Comparison of ENCODE assay signal across 9 cellular contexts in genomic region chr3:112813723-112814171, GRCh38. TPM values are rescaled to one million over a fixed set of nuclear protein-coding genes. Genes with fewer than 3 reads are reported as not detected.
DNase-seq lines count a peak whose midpoint lies in the region; ATAC-seq and TF ChIP-seq lines count a peak whose summit lies in the region.
"Had no signal": no experiment of that assay in that cellular context is flagged by ENCODE, and none has a peak within 500 bp of the region (broad histone marks: within the 10 kb centered on the region; RNA-seq: fewer than 3 reads in every experiment).

No MANE protein-coding gene starts in this region.

- peak; percentile 68 for ATAC-seq in HG03135 (IDR thresholded peaks at IDR 0.05; ENCODE audit: unreplicated experiment)

- H3K9me3 ChIP-seq in neutrophil, result no peaks in the 10 kb centered on the region

- H3K27me3 Mint-ChIP-seq in T-helper 1 cell treated with Interleukin-12 subunit alpha and Interleukin-12 subunit beta and Interleukin-4 antibody, amounts not matched to agents 30 μg/mL and 1 μg/mL, for 36 hours (ENCODE audit: low read depth), result peaks cover 8% of the 10 kb centered on the region
- peaks cover 8% of the 10 kb centered on the region for H3K27me3 Mint-ChIP-seq in activated T-helper 2 cell treated with anti-CD3 and anti-CD28 coated beads, Interferon-gamma antibody, Interleukin-2, Interleukin-4, amounts not matched to agents 10 μg/mL and 5 μg/mL and 100 μg/mL, durations not matched to agents 14 hours and 24 hours and 36 hours (ENCODE audit: low read depth)

- DNase-seq in T-helper 1 cell (no peak), amniotic epithelial cell (ENCODE audit: low read depth) (peak; percentile 74), NCI-H1092 (lab: John Stamatoyannopoulos, UW) (no peak)
- DNase-seq in activated effector memory CD4-positive, alpha-beta T cell treated with anti-CD3 and anti-CD28 coated beads, Interleukin-2, amount 50 U/mL, for 16 hours, result no peak
- DNase-seq in activated T-helper 2 cell treated with anti-CD3 and anti-CD28 coated beads, Interferon-gamma antibody, Interleukin-2, Interleukin-4, amounts not matched to agents 10 μg/mL and 5 μg/mL and 100 μg/mL, durations not matched to agents 14 hours and 24 hours and 36 hours (ENCODE audit: low spot score), result no peak

- H3K27ac Mint-ChIP-seq in T-helper 1 cell treated with Interleukin-12 subunit alpha and Interleukin-12 subunit beta and Interleukin-4 antibody, amounts not matched to agents 30 μg/mL and 1 μg/mL, for 36 hours, result peak overlapping the region; percentile 44
- no peak overlapping the region for H3K27ac Mint-ChIP-seq in activated T-helper 2 cell treated with anti-CD3 and anti-CD28 coated beads, Interferon-gamma antibody, Interleukin-2, Interleukin-4, amounts not matched to agents 10 μg/mL and 5 μg/mL and 100 μg/mL, durations not matched to agents 14 hours and 24 hours and 36 hours

- H3K36me3 ChIP-seq in neutrophil, result no peaks in the 10 kb centered on the region

- H3K4me3 ChIP-seq in neutrophil (ENCODE audit: low read depth in 1 of 2, low read length in 1 of 2), result no peak overlapping the region

- TF ChIP-seq CTCF in neutrophil (IDR thresholded peaks at IDR 0.05), result peak; percentile 23

- intact Hi-C loops in activated T-helper 2 cell treated with anti-CD3 and anti-CD28 coated beads, Interferon-gamma antibody, Interleukin-2, Interleukin-4, amounts not matched to agents 10 μg/mL and 5 μg/mL and 100 μg/mL, durations not matched to agents 14 hours and 24 hours and 36 hours (cut with micrococcal nuclease), result loop anchor here (2.0 to 5.0 kb wide), 3 partner anchors 76 to 231 kb away; partner anchors contain the start of gene CCDC80

- peaks cover 4% of the 10 kb centered on the region for H3K36me3 Mint-ChIP-seq in T-helper 1 cell treated with Interleukin-12 subunit alpha and Interleukin-12 subunit beta and Interleukin-4 antibody, amounts not matched to agents 30 μg/mL and 1 μg/mL, for 36 hours (ENCODE audit: low read depth)
- H3K36me3 Mint-ChIP-seq in activated T-helper 2 cell treated with anti-CD3 and anti-CD28 coated beads, Interferon-gamma antibody, Interleukin-2, Interleukin-4, amounts not matched to agents 10 μg/mL and 5 μg/mL and 100 μg/mL, durations not matched to agents 14 hours and 24 hours and 36 hours (ENCODE audit: low read depth), result no peaks in the 10 kb centered on the region

- no peaks in the 10 kb centered on the region for H3K9me3 Mint-ChIP-seq in T-helper 1 cell treated with Interleukin-12 subunit alpha and Interleukin-12 subunit beta and Interleukin-4 antibody, amounts not matched to agents 30 μg/mL and 1 μg/mL, for 36 hours
- H3K9me3 Mint-ChIP-seq in activated T-helper 2 cell treated with anti-CD3 and anti-CD28 coated beads, Interferon-gamma antibody, Interleukin-2, Interleukin-4, amounts not matched to agents 10 μg/mL and 5 μg/mL and 100 μg/mL, durations not matched to agents 14 hours and 24 hours and 36 hours, result no peaks in the 10 kb centered on the region

- H3K27ac ChIP-seq in neutrophil, result peak overlapping the region; percentile 74

- H3K4me1 ChIP-seq in neutrophil (ENCODE audit: control insufficient read depth in 1 of 2, insufficient read depth in 1 of 2, low read depth in 1 of 2, low read length in 1 of 2), result peaks cover 11 to 18% of the 10 kb centered on the region in 2 experiments

- no peaks in the 10 kb centered on the region for H3K27me3 ChIP-seq in neutrophil

- no peak overlapping the region for H3K4me3 Mint-ChIP-seq in T-helper 1 cell treated with Interleukin-12 subunit alpha and Interleukin-12 subunit beta and Interleukin-4 antibody, amounts not matched to agents 30 μg/mL and 1 μg/mL, for 36 hours
- no peak overlapping the region for H3K4me3 Mint-ChIP-seq in activated T-helper 2 cell treated with anti-CD3 and anti-CD28 coated beads, Interferon-gamma antibody, Interleukin-2, Interleukin-4, amounts not matched to agents 10 μg/mL and 5 μg/mL and 100 μg/mL, durations not matched to agents 14 hours and 24 hours and 36 hours (ENCODE audit: low read depth)

- H3K4me1 Mint-ChIP-seq in T-helper 1 cell treated with Interleukin-12 subunit alpha and Interleukin-12 subunit beta and Interleukin-4 antibody, amounts not matched to agents 30 μg/mL and 1 μg/mL, for 36 hours (ENCODE audit: low read depth), result peaks cover 22% of the 10 kb centered on the region
- peaks cover 27% of the 10 kb centered on the region for H3K4me1 Mint-ChIP-seq in activated T-helper 2 cell treated with anti-CD3 and anti-CD28 coated beads, Interferon-gamma antibody, Interleukin-2, Interleukin-4, amounts not matched to agents 10 μg/mL and 5 μg/mL and 100 μg/mL, durations not matched to agents 14 hours and 24 hours and 36 hours (ENCODE audit: low read depth)

RNA-seq across cellular contexts. Expression of gene CD200R1L, which starts 32.9 kb away (rescaled TPM):
- not detected in 2 replicates for total RNA-seq in activated T-helper 2 cell treated with anti-CD3 and anti-CD28 coated beads, Interferon-gamma antibody, Interleukin-2, Interleukin-4, amounts not matched to agents 10 μg/mL and 5 μg/mL and 100 μg/mL, durations not matched to agents 14 hours and 24 hours and 36 hours
- total RNA-seq: subcutaneous adipose tissue had no signal
